In the genomic region with DNA sequence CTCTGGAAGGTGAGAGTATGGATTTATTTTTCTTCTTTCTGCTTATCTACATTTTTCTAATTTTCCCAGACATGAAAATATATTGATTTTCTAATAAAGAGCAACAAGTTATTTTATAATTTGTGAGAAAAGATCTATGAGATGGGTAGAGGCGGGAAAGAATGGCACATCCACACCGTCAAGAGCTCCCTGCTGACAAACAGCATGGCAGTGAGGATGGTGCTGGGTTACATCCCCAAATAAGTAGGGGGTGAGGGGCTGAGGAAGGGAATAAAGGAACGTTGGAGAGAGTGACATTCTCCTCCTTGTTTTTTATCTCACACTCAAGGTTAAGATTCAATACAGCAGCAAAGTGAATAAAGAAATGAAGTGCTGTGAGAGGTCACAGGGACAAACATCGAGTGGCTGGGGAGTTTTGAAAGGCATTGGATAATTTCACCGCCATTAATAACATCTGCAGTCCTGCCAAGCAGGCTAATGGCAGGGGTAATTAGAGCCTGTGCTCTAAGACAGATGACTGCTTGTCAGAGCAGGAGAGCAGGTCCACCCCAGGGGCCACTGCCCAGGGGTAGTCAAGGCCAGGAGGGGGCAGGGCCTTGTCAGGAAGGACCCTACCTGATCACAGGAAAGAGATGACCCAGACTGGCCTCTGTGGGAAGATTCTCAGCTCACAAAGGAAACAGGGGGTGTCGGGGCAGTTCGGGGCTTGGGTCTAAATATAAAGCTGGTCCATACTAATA, we compare ENCODE assay signal across 3 cellular contexts.
TF ChIP-seq lines count a peak whose summit lies in the region.

No MANE protein-coding gene starts in this region.

TF ChIP-seq in SK-N-SH, 30 proteins besides CTCF, POLR2A, EP300 and RAD21 (continued from another document and continues in another):
- no peak for TF ChIP-seq FOXM1 (IDR thresholded peaks at IDR 0.05; ENCODE audit: low read depth)
- no peak for TF ChIP-seq TCF12 (IDR thresholded peaks at IDR 0.05)
- TF ChIP-seq, protein P1, sequence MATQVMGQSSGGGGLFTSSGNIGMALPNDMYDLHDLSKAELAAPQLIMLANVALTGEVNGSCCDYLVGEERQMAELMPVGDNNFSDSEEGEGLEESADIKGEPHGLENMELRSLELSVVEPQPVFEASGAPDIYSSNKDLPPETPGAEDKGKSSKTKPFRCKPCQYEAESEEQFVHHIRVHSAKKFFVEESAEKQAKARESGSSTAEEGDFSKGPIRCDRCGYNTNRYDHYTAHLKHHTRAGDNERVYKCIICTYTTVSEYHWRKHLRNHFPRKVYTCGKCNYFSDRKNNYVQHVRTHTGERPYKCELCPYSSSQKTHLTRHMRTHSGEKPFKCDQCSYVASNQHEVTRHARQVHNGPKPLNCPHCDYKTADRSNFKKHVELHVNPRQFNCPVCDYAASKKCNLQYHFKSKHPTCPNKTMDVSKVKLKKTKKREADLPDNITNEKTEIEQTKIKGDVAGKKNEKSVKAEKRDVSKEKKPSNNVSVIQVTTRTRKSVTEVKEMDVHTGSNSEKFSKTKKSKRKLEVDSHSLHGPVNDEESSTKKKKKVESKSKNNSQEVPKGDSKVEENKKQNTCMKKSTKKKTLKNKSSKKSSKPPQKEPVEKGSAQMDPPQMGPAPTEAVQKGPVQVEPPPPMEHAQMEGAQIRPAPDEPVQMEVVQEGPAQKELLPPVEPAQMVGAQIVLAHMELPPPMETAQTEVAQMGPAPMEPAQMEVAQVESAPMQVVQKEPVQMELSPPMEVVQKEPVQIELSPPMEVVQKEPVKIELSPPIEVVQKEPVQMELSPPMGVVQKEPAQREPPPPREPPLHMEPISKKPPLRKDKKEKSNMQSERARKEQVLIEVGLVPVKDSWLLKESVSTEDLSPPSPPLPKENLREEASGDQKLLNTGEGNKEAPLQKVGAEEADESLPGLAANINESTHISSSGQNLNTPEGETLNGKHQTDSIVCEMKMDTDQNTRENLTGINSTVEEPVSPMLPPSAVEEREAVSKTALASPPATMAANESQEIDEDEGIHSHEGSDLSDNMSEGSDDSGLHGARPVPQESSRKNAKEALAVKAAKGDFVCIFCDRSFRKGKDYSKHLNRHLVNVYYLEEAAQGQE (IDR thresholded peaks at IDR 0.05; ENCODE audit: low read depth, low read length) = no peak
- TF ChIP-seq TEAD4 (IDR thresholded peaks at IDR 0.05; ENCODE audit: borderline replicate concordance, insufficient read depth) = no peak
- TF ChIP-seq, protein P2, sequence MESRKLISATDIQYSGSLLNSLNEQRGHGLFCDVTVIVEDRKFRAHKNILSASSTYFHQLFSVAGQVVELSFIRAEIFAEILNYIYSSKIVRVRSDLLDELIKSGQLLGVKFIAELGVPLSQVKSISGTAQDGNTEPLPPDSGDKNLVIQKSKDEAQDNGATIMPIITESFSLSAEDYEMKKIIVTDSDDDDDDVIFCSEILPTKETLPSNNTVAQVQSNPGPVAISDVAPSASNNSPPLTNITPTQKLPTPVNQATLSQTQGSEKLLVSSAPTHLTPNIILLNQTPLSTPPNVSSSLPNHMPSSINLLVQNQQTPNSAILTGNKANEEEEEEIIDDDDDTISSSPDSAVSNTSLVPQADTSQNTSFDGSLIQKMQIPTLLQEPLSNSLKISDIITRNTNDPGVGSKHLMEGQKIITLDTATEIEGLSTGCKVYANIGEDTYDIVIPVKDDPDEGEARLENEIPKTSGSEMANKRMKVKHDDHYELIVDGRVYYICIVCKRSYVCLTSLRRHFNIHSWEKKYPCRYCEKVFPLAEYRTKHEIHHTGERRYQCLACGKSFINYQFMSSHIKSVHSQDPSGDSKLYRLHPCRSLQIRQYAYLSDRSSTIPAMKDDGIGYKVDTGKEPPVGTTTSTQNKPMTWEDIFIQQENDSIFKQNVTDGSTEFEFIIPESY (IDR thresholded peaks at IDR 0.05; ENCODE audit: borderline replicate concordance, low read depth) = no peak
- no peak for TF ChIP-seq FOXJ3 (CRISPR knock-in tag; IDR thresholded peaks at IDR 0.05)
- no peak for TF ChIP-seq YY1 (IDR thresholded peaks at IDR 0.05; ENCODE audit: low read depth)
- TF ChIP-seq SMC3 (IDR thresholded peaks at IDR 0.05; ENCODE audit: low read depth, low read length) = no peak
- TF ChIP-seq, protein P3, sequence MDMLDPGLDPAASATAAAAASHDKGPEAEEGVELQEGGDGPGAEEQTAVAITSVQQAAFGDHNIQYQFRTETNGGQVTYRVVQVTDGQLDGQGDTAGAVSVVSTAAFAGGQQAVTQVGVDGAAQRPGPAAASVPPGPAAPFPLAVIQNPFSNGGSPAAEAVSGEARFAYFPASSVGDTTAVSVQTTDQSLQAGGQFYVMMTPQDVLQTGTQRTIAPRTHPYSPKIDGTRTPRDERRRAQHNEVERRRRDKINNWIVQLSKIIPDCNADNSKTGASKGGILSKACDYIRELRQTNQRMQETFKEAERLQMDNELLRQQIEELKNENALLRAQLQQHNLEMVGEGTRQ (IDR thresholded peaks at IDR 0.05; ENCODE audit: borderline replicate concordance, low read depth, low read length) = no peak
- no peak for TF ChIP-seq POLR2AphosphoS5 (IDR thresholded peaks at IDR 0.05; ENCODE audit: low read depth, low read length)
- no peak for TF ChIP-seq NRF1 (IDR thresholded peaks at IDR 0.05; ENCODE audit: low read depth, low read length)

TF ChIP-seq in SK-N-SH treated with all-trans-retinoic acid at 6 μM for 48 hours, 23 proteins besides CTCF, POLR2A, EP300 and RAD21:
- TF ChIP-seq, protein P4, sequence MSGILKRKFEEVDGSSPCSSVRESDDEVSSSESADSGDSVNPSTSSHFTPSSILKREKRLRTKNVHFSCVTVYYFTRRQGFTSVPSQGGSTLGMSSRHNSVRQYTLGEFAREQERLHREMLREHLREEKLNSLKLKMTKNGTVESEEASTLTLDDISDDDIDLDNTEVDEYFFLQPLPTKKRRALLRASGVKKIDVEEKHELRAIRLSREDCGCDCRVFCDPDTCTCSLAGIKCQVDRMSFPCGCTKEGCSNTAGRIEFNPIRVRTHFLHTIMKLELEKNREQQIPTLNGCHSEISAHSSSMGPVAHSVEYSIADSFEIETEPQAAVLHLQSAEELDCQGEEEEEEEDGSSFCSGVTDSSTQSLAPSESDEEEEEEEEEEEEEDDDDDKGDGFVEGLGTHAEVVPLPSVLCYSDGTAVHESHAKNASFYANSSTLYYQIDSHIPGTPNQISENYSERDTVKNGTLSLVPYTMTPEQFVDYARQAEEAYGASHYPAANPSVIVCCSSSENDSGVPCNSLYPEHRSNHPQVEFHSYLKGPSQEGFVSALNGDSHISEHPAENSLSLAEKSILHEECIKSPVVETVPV (CRISPR knock-in tag; IDR thresholded peaks at IDR 0.05) = no peak

TF ChIP-seq in H1, 55 proteins besides CTCF, POLR2A, EP300 and RAD21 (continued from another document):
- TF ChIP-seq, protein P5, sequence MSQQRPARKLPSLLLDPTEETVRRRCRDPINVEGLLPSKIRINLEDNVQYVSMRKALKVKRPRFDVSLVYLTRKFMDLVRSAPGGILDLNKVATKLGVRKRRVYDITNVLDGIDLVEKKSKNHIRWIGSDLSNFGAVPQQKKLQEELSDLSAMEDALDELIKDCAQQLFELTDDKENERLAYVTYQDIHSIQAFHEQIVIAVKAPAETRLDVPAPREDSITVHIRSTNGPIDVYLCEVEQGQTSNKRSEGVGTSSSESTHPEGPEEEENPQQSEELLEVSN (IDR thresholded peaks at IDR 0.05) = peak; percentile 85
- TF ChIP-seq, protein P6, sequence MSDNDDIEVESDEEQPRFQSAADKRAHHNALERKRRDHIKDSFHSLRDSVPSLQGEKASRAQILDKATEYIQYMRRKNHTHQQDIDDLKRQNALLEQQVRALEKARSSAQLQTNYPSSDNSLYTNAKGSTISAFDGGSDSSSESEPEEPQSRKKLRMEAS (IDR thresholded peaks at IDR 0.05) = peak; percentile 53; the same call in 1 of the 2 replicates
